ENCODE assay signal across 14 cellular contexts in the genomic region with DNA sequence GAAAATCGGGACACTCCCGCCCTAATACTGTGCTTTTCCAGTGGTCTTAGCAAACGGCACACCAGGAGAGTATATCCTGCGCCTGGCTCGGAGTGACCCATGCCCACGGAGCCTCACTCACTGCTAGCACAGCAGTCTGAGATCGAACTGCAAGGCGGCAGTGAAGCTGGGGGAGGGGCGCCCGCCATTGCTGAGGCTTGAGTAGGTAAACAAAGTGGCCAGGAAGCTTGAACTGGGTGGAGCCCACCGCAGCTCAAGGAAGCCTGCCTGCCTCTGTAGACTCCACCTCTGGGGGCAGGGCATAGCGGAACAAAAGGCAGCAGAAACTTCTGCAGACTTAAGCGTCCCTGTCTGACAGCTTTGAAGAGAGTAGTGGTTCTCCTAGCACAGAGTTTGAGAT. TPM values are rescaled to one million over a fixed set of nuclear protein-coding genes. Genes with fewer than 3 reads are reported as not detected.
A peak's percentile ranks its signal among the peaks of the same experiment; 100 is the strongest.
DNase-seq lines count a peak whose midpoint lies in the region; ATAC-seq, FAIRE-seq and TF ChIP-seq lines count a peak whose summit lies in the region.
"Not testable (repeated sequence)": the region's sequence is repeated elsewhere in the genome, so short reads cannot be mapped to it uniquely, and the experiment has no call there.
"Had no signal": no experiment of that assay in that cellular context is flagged by ENCODE, and none has a peak within 500 bp of the region (broad histone marks: within the 10 kb centered on the region; RNA-seq: fewer than 3 reads in every experiment).

No MANE protein-coding gene starts in this region.

- not testable (repeated sequence) for H3K4me1 Mint-ChIP-seq in CD8-positive, alpha-beta T cell (ENCODE audit: low read depth); activated CD4-positive, alpha-beta T cell treated with anti-CD3 and anti-CD28 coated beads, Interleukin-2, amount 10 ng/mL, durations not matched to agents 7 days and 5 days; activated T-helper 17 cell treated with anti-CD3 and anti-CD28 coated beads, Interleukin-2, amount 50 U/mL, for 72 hours

- H3K9me2 ChIP-seq in PC-9 (ENCODE audit: insufficient read depth): not testable (repeated sequence)

- TF ChIP-seq CTCF in CD8-positive, alpha-beta T cell (IDR thresholded peaks at IDR 0.05); LNCaP clone FGC (IDR thresholded peaks at IDR 0.05; ENCODE audit: control insufficient read depth, extremely low read depth, insufficient read depth); PC-9 (conservative IDR thresholded peaks at IDR 0.05); K562 (IDR thresholded peaks at IDR 0.05 in 2 of 3, conservative IDR thresholded peaks at IDR 0.05 in 1 of 3; ENCODE audit: insufficient read depth in 2 of 3, low read depth in 1 of 3, low read length in 3 of 3); mucosa of descending colon (IDR thresholded peaks at IDR 0.05): not testable (repeated sequence)

- ATAC-seq in CD8-positive, alpha-beta T cell; activated T-helper 17 cell treated with anti-CD3 and anti-CD28 coated beads, Interleukin-2, amount 50 U/mL, for 72 hours (replicated peaks); mucosa of descending colon: not testable (repeated sequence)
- peak; percentile 42; the same call in 1 of the 3 replicates for ATAC-seq in K562

- H3K9me3 Mint-ChIP-seq in CD8-positive, alpha-beta T cell; activated CD4-positive, alpha-beta T cell treated with anti-CD3 and anti-CD28 coated beads, Interleukin-2, amount 10 ng/mL, durations not matched to agents 7 days and 5 days; activated T-helper 17 cell treated with anti-CD3 and anti-CD28 coated beads, Interleukin-2, amount 50 U/mL, for 72 hours: not testable (repeated sequence)

- 0 out of 4 replicates have a peak overlapping the region, but pooled peaks of 1 of the 2 experiments have one; percentile 41 for H3K9ac ChIP-seq in K562 (ENCODE audit: insufficient read depth in 1 of 2, low read depth in 2 of 2, low read length in 2 of 2)

- H3K27ac ChIP-seq in CD8-positive, alpha-beta T cell (ENCODE audit: low read depth, low read length); PC-9; K562 (ENCODE audit: extremely low read depth, low read depth, low read length): not testable (repeated sequence)

- CTCF ChIA-PET in CD8-positive, alpha-beta T cell (lab: Charles Lee); PC-9 (lab: Charles Lee); activated CD4-positive, alpha-beta T cell treated with anti-CD3 and anti-CD28 coated beads, Interleukin-2, amount 10 ng/mL, durations not matched to agents 7 days and 5 days (lab: Charles Lee); K562 (lab: Yijun Ruan, JAX; ENCODE audit: low intra/inter-chr PET ratio): not testable (repeated sequence)

- not testable (repeated sequence) for FAIRE-seq in K562 (lab: Jason Lieb, UNC)

- TF ChIP-seq RAD21 in K562 (CRISPR knock-in tag; conservative IDR thresholded peaks at IDR 0.05 in 1 of 2, IDR thresholded peaks at IDR 0.05 in 1 of 2): not testable (repeated sequence)

- H3K4me2 ChIP-seq in PC-9: peak overlapping the region; percentile 71
- H3K4me2 ChIP-seq in K562 (ENCODE audit: insufficient read depth, low read length): peak overlapping the region; percentile 55

- intact Hi-C loops in CD8-positive, alpha-beta T cell (cut with DNase I, micrococcal nuclease); PC-9 (cut with micrococcal nuclease; ENCODE audit: unreplicated experiment); K562 (cut with micrococcal nuclease); mucosa of descending colon (cut with DNase I, micrococcal nuclease): not testable (repeated sequence)

- not testable (repeated sequence) for H3K27me3 ChIP-seq in CD8-positive, alpha-beta T cell (ENCODE audit: insufficient read depth, low read length); PC-9 (ENCODE audit: insufficient read depth, low read depth); K562 (ENCODE audit: control insufficient read depth in 2 of 2, insufficient read depth in 2 of 2, low read length in 2 of 2)

- TF ChIP-seq EP300 in K562 (IDR thresholded peaks at IDR 0.05; ENCODE audit: low read length): not testable (repeated sequence)

- TF ChIP-seq POLR2A in K562 (conservative IDR thresholded peaks at IDR 0.05): not testable (repeated sequence)

- not testable (repeated sequence) for H3K4me3 ChIP-seq in CD8-positive, alpha-beta T cell (ENCODE audit: low read depth, low read length); K562; mucosa of descending colon
- H3K4me3 ChIP-seq in LNCaP clone FGC (ENCODE audit: low read depth, low read length) (0 out of 2 replicates have a peak overlapping the region, but pooled peaks have one; percentile 9), PC-9 (peak overlapping the region; percentile 42; the same call in 1 of the 2 replicates)

- H3K27me3 Mint-ChIP-seq in CD8-positive, alpha-beta T cell (ENCODE audit: low read depth); activated CD4-positive, alpha-beta T cell treated with anti-CD3 and anti-CD28 coated beads, Interleukin-2, amount 10 ng/mL, durations not matched to agents 7 days and 5 days; activated T-helper 17 cell treated with anti-CD3 and anti-CD28 coated beads, Interleukin-2, amount 50 U/mL, for 72 hours: not testable (repeated sequence)

- not testable (repeated sequence) for H4K20me1 ChIP-seq in PC-9 (ENCODE audit: insufficient read depth); K562 (replicated peaks; ENCODE audit: control insufficient read depth, insufficient read depth, low read length)

- not testable (repeated sequence) for H3K9me3 ChIP-seq in CD8-positive, alpha-beta T cell (ENCODE audit: low read length); PC-9 (ENCODE audit: insufficient read depth, low read depth); K562 (replicated peaks; ENCODE audit: control insufficient read depth, insufficient read depth, low read depth, low read length); mucosa of descending colon

- not testable (repeated sequence) for H3K79me2 ChIP-seq in PC-9 (ENCODE audit: low read depth); K562 (ENCODE audit: control insufficient read depth, insufficient read depth, low read length)

- H3K4me3 Mint-ChIP-seq in CD8-positive, alpha-beta T cell; activated CD4-positive, alpha-beta T cell treated with anti-CD3 and anti-CD28 coated beads, Interleukin-2, amount 10 ng/mL, durations not matched to agents 7 days and 5 days: not testable (repeated sequence)
- peak overlapping the region; percentile 6 for H3K4me3 Mint-ChIP-seq in activated T-helper 17 cell treated with anti-CD3 and anti-CD28 coated beads, Interleukin-2, amount 50 U/mL, for 72 hours

- not testable (repeated sequence) for H3K4me1 ChIP-seq in CD8-positive, alpha-beta T cell (ENCODE audit: insufficient read depth, low read length); PC-9 (replicated peaks; ENCODE audit: insufficient read depth); K562 (replicated peaks in 1 of 2; ENCODE audit: control insufficient read depth in 2 of 2, insufficient read depth in 2 of 2, low read length in 2 of 2); mucosa of descending colon (ENCODE audit: low read depth)

- POLR2A ChIA-PET in CD8-positive, alpha-beta T cell (lab: Charles Lee); PC-9 (lab: Charles Lee; ENCODE audit: unreplicated experiment); activated CD4-positive, alpha-beta T cell treated with anti-CD3 and anti-CD28 coated beads, Interleukin-2, amount 10 ng/mL, durations not matched to agents 7 days and 5 days (lab: Charles Lee); K562 (lab: Yijun Ruan, JAX): not testable (repeated sequence)

- H3K36me3 Mint-ChIP-seq in CD8-positive, alpha-beta T cell; activated CD4-positive, alpha-beta T cell treated with anti-CD3 and anti-CD28 coated beads, Interleukin-2, amount 10 ng/mL, durations not matched to agents 7 days and 5 days (ENCODE audit: low read depth); activated T-helper 17 cell treated with anti-CD3 and anti-CD28 coated beads, Interleukin-2, amount 50 U/mL, for 72 hours (ENCODE audit: low read depth): not testable (repeated sequence)

- 16% methylated on average over 9 of the region's 13 CpGs for WGBS in K562 (ENCODE audit: insufficient coverage, low coverage, missing lambda C conversion rate)

- peak in 4 of 7 experiments; percentile 1 to 52 (median 18) for DNase-seq in CD8-positive, alpha-beta T cell
- DNase-seq in LNCaP clone FGC (ENCODE audit: low read depth); K562 (ENCODE audit: extremely low read depth in 1 of 4, low spot score in 3 of 4): not testable (repeated sequence)
- peak in 1 of 2 experiments; percentile 19 for DNase-seq in PC-9
- DNase-seq in activated CD4-positive, alpha-beta T cell treated with anti-CD3 and anti-CD28 coated beads, Interleukin-2, amount 10 ng/mL, durations not matched to agents 7 days and 5 days: peak; percentile 9
- DNase-seq in mucosa of descending colon: peak; percentile 2 to 51 (median 27)

- in situ Hi-C loops in K562 (cut with MboI): not testable (repeated sequence)

- H3K27ac Mint-ChIP-seq in CD8-positive, alpha-beta T cell; activated CD4-positive, alpha-beta T cell treated with anti-CD3 and anti-CD28 coated beads, Interleukin-2, amount 10 ng/mL, durations not matched to agents 7 days and 5 days; activated T-helper 17 cell treated with anti-CD3 and anti-CD28 coated beads, Interleukin-2, amount 50 U/mL, for 72 hours: not testable (repeated sequence)

- H2AFZ ChIP-seq in PC-9: peak overlapping the region; percentile 55; the same call in 1 of the 2 replicates
- peak overlapping the region; percentile 92 for H2AFZ ChIP-seq in K562 (ENCODE audit: low read depth, low read length)

- BruUV-seq in PC-9 (replicated peaks; lab: Mats Ljungman, UMichigan); K562 (replicated peaks; lab: Mats Ljungman, UMichigan): not testable (repeated sequence)

- H3F3A ChIP-seq in PC-9 (ENCODE audit: insufficient read depth, low read depth): not testable (repeated sequence)

- H3K36me3 ChIP-seq in CD8-positive, alpha-beta T cell (ENCODE audit: insufficient read depth, low read length); PC-9 (ENCODE audit: low read depth); K562 (ENCODE audit: control insufficient read depth, insufficient read depth, low read length); mucosa of descending colon (ENCODE audit: low read depth): not testable (repeated sequence)

- H3K9me1 ChIP-seq in K562 (ENCODE audit: control insufficient read depth, insufficient read depth, low read length): not testable (repeated sequence)

RNA-seq across cellular contexts. Expression of gene SSX4B, which starts 22.0 kb away (rescaled TPM):
- not detected for total RNA-seq in CD8-positive, alpha-beta T cell
- not detected in 2 replicates for total RNA-seq in PC-9 (2021)
- not detected for total RNA-seq in activated CD4-positive, alpha-beta T cell treated with anti-CD3 and anti-CD28 coated beads, Interleukin-2, amount 10 ng/mL, durations not matched to agents 7 days and 5 days
- not detected for total RNA-seq in activated T-helper 17 cell treated with anti-CD3 and anti-CD28 coated beads, Interleukin-2, amount 50 U/mL, for 72 hours
- not detected in 2 replicates for total RNA-seq in K562 (2011; cell fraction: chromatin; rRNA removed; ENCODE audit: low replicate concordance)
- total RNA-seq in K562 (2011; cell fraction: nucleolus; rRNA removed): not detected in 2 replicates
- 0.44 TPM in 1 of 2 replicates, not detected in the other for total RNA-seq in K562 (2011; cell fraction: nucleoplasm; rRNA removed)
- not detected in 2 replicates for total RNA-seq in K562 (2014; rRNA removed)
- 4.9 and 8.3 TPM in 2 replicates for total RNA-seq in K562 (2014; rRNA removed; fragmentation: Illumina TruSeq; extraction: Trizol)
- 4.2 and 6.0 TPM in 2 replicates for total RNA-seq in K562 (2015; rRNA removed; fragmentation: Illumina TruSeq; extraction: Trizol)
- 3.0 TPM in 2 replicates for total RNA-seq in K562 (2021)
- polyA plus RNA-seq in K562 (2011; rRNA removed): 0.29 and 0.72 TPM in 2 replicates
- 0.30 and 1.0 TPM in 2 replicates for polyA plus RNA-seq in K562 (2011; cell fraction: cytosol; rRNA removed)
- 0.35 TPM in 1 of 2 replicates, not detected in the other for polyA plus RNA-seq in K562 (2011; cell fraction: nucleus; rRNA removed)
- polyA plus RNA-seq in K562 (2012): 6.7 and 27.6 TPM in 2 replicates
- 10.0 TPM in 1 of 2 replicates, not detected in the other for polyA plus RNA-seq in K562 (2014; fragmentation: Illumina TruSeq; extraction: Trizol)
- 1 to 10 TPM; 7.0 to 8.8 TPM for polyA plus RNA-seq in K562 (2014; fragmentation: Nextera tagmentation; extraction: Ambion mirVana)
- polyA plus RNA-seq in K562 (2014; rRNA removed): 4.2 TPM in 1 of 2 replicates, not detected in the other
- 0.66 TPM in 1 of 2 replicates, not detected in the other for polyA minus RNA-seq in K562 (2011; rRNA and poly(A)+ RNA removed)
- polyA minus RNA-seq in K562 (2011; cell fraction: cytosol; rRNA and poly(A)+ RNA removed): not detected in 2 replicates
- not detected in 2 replicates for polyA minus RNA-seq in K562 (2011; cell fraction: nucleus; rRNA and poly(A)+ RNA removed)
- not detected for total RNA-seq in mucosa of descending colon
- total RNA-seq: CD8-positive, alpha-beta memory T cell; G401; H4; PC-3; Right ventricle myocardium inferior; SJCRH30 had no signal
- polyA plus RNA-seq: CD8-positive, alpha-beta memory T cell; IgD-negative memory B cell had no signal

RNA-seq across cellular contexts. Expression of gene SLC38A5, which starts 36.3 kb away (rescaled TPM):
- total RNA-seq in CD8-positive, alpha-beta T cell: 1 to 10 TPM; 8.1 to 8.4 TPM
- 0.46 and 1.5 TPM in 2 replicates for total RNA-seq in PC-9 (2021)
- total RNA-seq in activated CD4-positive, alpha-beta T cell treated with anti-CD3 and anti-CD28 coated beads, Interleukin-2, amount 10 ng/mL, durations not matched to agents 7 days and 5 days: 10 to 100 TPM; 78.3 to 78.9 TPM
- 100 to 1,000 TPM; 130 to 170 TPM for total RNA-seq in activated T-helper 17 cell treated with anti-CD3 and anti-CD28 coated beads, Interleukin-2, amount 50 U/mL, for 72 hours
- total RNA-seq in K562 (2011; cell fraction: chromatin; rRNA removed; ENCODE audit: low replicate concordance): 149 and 408 TPM in 2 replicates
- total RNA-seq in K562 (2011; cell fraction: nucleolus; rRNA removed): 510 and 535 TPM in 2 replicates
- 308 and 339 TPM in 2 replicates for total RNA-seq in K562 (2011; cell fraction: nucleoplasm; rRNA removed)
- 142 and 201 TPM in 2 replicates for total RNA-seq in K562 (2014; rRNA removed)
- 72.6 and 88.6 TPM in 2 replicates for total RNA-seq in K562 (2014; rRNA removed; fragmentation: Illumina TruSeq; extraction: Trizol)
- 128 and 129 TPM in 2 replicates for total RNA-seq in K562 (2015; rRNA removed; fragmentation: Illumina TruSeq; extraction: Trizol)
- 213 and 228 TPM in 2 replicates for total RNA-seq in K562 (2021)
- 163 and 193 TPM in 2 replicates for polyA plus RNA-seq in K562 (2011; rRNA removed)
- 284 and 627 TPM in 2 replicates for polyA plus RNA-seq in K562 (2011; cell fraction: cytosol; rRNA removed)
- 364 and 581 TPM in 2 replicates for polyA plus RNA-seq in K562 (2011; cell fraction: nucleus; rRNA removed)
- 62.8 and 197 TPM in 2 replicates for polyA plus RNA-seq in K562 (2012)
- 204 and 238 TPM in 2 replicates for polyA plus RNA-seq in K562 (2014; fragmentation: Illumina TruSeq; extraction: Trizol)
- polyA plus RNA-seq in K562 (2014; fragmentation: Nextera tagmentation; extraction: Ambion mirVana): 10 to 100 TPM in 1 of 2 experiments, 1 to 10 TPM in 1; 9.3 to 31.2 TPM
- polyA plus RNA-seq in K562 (2014; rRNA removed): 199 and 251 TPM in 2 replicates
- 113 and 240 TPM in 2 replicates for polyA minus RNA-seq in K562 (2011; rRNA and poly(A)+ RNA removed)
- 150 and 177 TPM in 2 replicates for polyA minus RNA-seq in K562 (2011; cell fraction: cytosol; rRNA and poly(A)+ RNA removed)
- polyA minus RNA-seq in K562 (2011; cell fraction: nucleus; rRNA and poly(A)+ RNA removed): 42.9 and 49.0 TPM in 2 replicates
- total RNA-seq in mucosa of descending colon: 10 to 100 TPM in 1 of 3 donors, 1 to 10 TPM in 2; 7.3 to 25.9 (median 9.7) TPM

RNA-seq across cellular contexts. Expression of gene FTSJ1, which starts 42.3 kb away (rescaled TPM):
- 10 to 100 TPM; 61.4 to 67.4 TPM for total RNA-seq in CD8-positive, alpha-beta T cell
- total RNA-seq in PC-9 (2021) (35.7 and 44.0 TPM in 2 replicates), K562 (2014; rRNA removed) (87.2 and 121 TPM in 2 replicates), K562 (2014; rRNA removed; fragmentation: Illumina TruSeq; extraction: Trizol) (54.7 and 60.1 TPM in 2 replicates), K562 (2015; rRNA removed; fragmentation: Illumina TruSeq; extraction: Trizol) (72.9 and 75.2 TPM in 2 replicates), K562 (2021) (85.0 and 87.3 TPM in 2 replicates), mucosa of descending colon (10 to 100 TPM; 22.1 to 22.8 (median 22.7) TPM)
- 10 to 100 TPM; 59.5 to 60.2 TPM for total RNA-seq in activated CD4-positive, alpha-beta T cell treated with anti-CD3 and anti-CD28 coated beads, Interleukin-2, amount 10 ng/mL, durations not matched to agents 7 days and 5 days
- total RNA-seq in activated T-helper 17 cell treated with anti-CD3 and anti-CD28 coated beads, Interleukin-2, amount 50 U/mL, for 72 hours: 10 to 100 TPM; 59.8 to 93.5 TPM
- 42.8 and 61.0 TPM in 2 replicates for total RNA-seq in K562 (2011; cell fraction: chromatin; rRNA removed; ENCODE audit: low replicate concordance)
- total RNA-seq in K562 (2011; cell fraction: nucleolus; rRNA removed): 58.9 and 60.7 TPM in 2 replicates
- 41.1 and 41.9 TPM in 2 replicates for total RNA-seq in K562 (2011; cell fraction: nucleoplasm; rRNA removed)
- polyA plus RNA-seq in K562 (2011; rRNA removed) (51.4 and 53.1 TPM in 2 replicates), K562 (2014; fragmentation: Illumina TruSeq; extraction: Trizol) (95.6 and 109 TPM in 2 replicates), K562 (2014; fragmentation: Nextera tagmentation; extraction: Ambion mirVana) (10 to 100 TPM; 12.2 to 17.4 TPM), K562 (2014; rRNA removed) (71.6 and 86.8 TPM in 2 replicates)
- polyA plus RNA-seq in K562 (2011; cell fraction: cytosol; rRNA removed): 61.7 and 125 TPM in 2 replicates
- 119 and 153 TPM in 2 replicates for polyA plus RNA-seq in K562 (2011; cell fraction: nucleus; rRNA removed)
- 64.0 and 71.6 TPM in 2 replicates for polyA plus RNA-seq in K562 (2012)
- 18.1 and 25.3 TPM in 2 replicates for polyA minus RNA-seq in K562 (2011; rRNA and poly(A)+ RNA removed)
- polyA minus RNA-seq in K562 (2011; cell fraction: cytosol; rRNA and poly(A)+ RNA removed): 28.1 and 30.3 TPM in 2 replicates
- 33.3 and 33.4 TPM in 2 replicates for polyA minus RNA-seq in K562 (2011; cell fraction: nucleus; rRNA and poly(A)+ RNA removed)

RNA-seq across cellular contexts. Expression of gene SSX4, which starts 50.4 kb away (rescaled TPM):
- total RNA-seq in CD8-positive, alpha-beta T cell: not detected
- total RNA-seq in PC-9 (2021): not detected in 2 replicates
- not detected for total RNA-seq in activated CD4-positive, alpha-beta T cell treated with anti-CD3 and anti-CD28 coated beads, Interleukin-2, amount 10 ng/mL, durations not matched to agents 7 days and 5 days
- total RNA-seq in activated T-helper 17 cell treated with anti-CD3 and anti-CD28 coated beads, Interleukin-2, amount 50 U/mL, for 72 hours: not detected
- total RNA-seq in K562 (2011; cell fraction: chromatin; rRNA removed; ENCODE audit: low replicate concordance): not detected in 2 replicates
- not detected in 2 replicates for total RNA-seq in K562 (2011; cell fraction: nucleolus; rRNA removed)
- total RNA-seq in K562 (2011; cell fraction: nucleoplasm; rRNA removed): 0.44 TPM in 1 of 2 replicates, not detected in the other
- 6.1 and 6.3 TPM in 2 replicates for total RNA-seq in K562 (2014; rRNA removed)
- 2.4 TPM in 1 of 2 replicates, not detected in the other for total RNA-seq in K562 (2014; rRNA removed; fragmentation: Illumina TruSeq; extraction: Trizol)
- total RNA-seq in K562 (2015; rRNA removed; fragmentation: Illumina TruSeq; extraction: Trizol): 3.6 and 6.2 TPM in 2 replicates
- 3.0 TPM in 2 replicates for total RNA-seq in K562 (2021)
- 0.29 and 0.72 TPM in 2 replicates for polyA plus RNA-seq in K562 (2011; rRNA removed)
- 0.30 and 1.0 TPM in 2 replicates for polyA plus RNA-seq in K562 (2011; cell fraction: cytosol; rRNA removed)
- polyA plus RNA-seq in K562 (2011; cell fraction: nucleus; rRNA removed): 0.35 TPM in 1 of 2 replicates, not detected in the other
- 3.6 TPM in 1 of 2 replicates, not detected in the other for polyA plus RNA-seq in K562 (2012)
- polyA plus RNA-seq in K562 (2014; fragmentation: Illumina TruSeq; extraction: Trizol): 3.4 and 9.8 TPM in 2 replicates
- 1 to 10 TPM; 2.9 to 5.9 TPM for polyA plus RNA-seq in K562 (2014; fragmentation: Nextera tagmentation; extraction: Ambion mirVana)
- polyA plus RNA-seq in K562 (2014; rRNA removed): 4.2 and 7.5 TPM in 2 replicates
- 0.56 and 0.66 TPM in 2 replicates for polyA minus RNA-seq in K562 (2011; rRNA and poly(A)+ RNA removed)
- polyA minus RNA-seq in K562 (2011; cell fraction: cytosol; rRNA and poly(A)+ RNA removed): not detected in 2 replicates
- not detected in 2 replicates for polyA minus RNA-seq in K562 (2011; cell fraction: nucleus; rRNA and poly(A)+ RNA removed)
- not detected for total RNA-seq in mucosa of descending colon
- total RNA-seq: CD8-positive, alpha-beta memory T cell; G401; H4; PC-3; Right ventricle myocardium inferior; SJCRH30 had no signal
- polyA plus RNA-seq: CD8-positive, alpha-beta memory T cell; IgD-negative memory B cell had no signal
